Comparison of ENCODE assay signal across 8 cellular contexts in the genomic region with DNA sequence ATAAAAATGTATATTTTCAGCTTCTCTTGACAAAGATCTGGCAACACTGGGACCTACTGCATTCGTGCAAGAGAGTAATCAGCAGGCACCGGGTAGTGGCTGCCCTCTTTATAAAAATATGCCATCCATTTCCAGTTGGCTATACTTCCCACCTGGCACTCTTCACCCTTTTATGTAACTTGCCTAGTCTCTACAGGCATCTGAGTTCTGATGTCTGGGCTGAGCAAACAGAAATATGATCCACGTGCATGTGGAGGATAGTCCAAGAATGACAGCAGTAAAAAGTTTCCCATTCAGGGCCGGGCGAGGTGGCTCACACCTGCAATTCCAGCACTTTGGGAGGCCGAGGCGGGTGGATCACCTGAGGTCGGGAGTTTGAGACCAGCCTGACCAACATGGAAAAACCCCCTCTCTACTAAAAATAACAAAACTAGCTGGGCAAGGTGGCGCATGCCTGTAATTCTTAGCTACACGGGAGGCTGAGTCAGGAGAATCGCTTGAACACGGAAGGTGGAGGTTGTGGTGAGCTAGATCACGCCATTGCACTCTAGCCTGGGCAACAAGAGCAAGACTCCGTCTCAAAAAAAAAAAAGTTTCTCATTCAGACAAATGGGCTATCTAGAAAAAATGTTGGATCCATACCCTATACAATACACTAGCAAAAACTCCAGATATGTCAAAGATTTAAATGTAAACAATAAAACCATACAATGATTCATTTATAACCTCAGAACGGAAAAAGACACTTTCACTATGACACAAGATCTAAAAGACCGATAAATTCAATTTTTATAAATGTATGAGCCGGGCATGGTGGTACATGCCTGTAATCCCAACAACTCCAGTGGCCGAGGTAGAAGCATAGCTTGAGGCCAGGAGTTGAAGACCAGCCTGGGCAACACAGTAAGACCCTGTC. TPM values are rescaled to one million over a fixed set of nuclear protein-coding genes. Genes with fewer than 3 reads are reported as not detected.
DNase-seq lines count a peak whose midpoint lies in the region; ATAC-seq, FAIRE-seq and TF ChIP-seq lines count a peak whose summit lies in the region.

No MANE protein-coding gene starts in this region.

- no peak overlapping the region for H3K27ac ChIP-seq in CD4-positive, alpha-beta T cell (ENCODE audit: low read depth, low read length)
- H3K27ac ChIP-seq in keratinocyte (ENCODE audit: control insufficient read depth, insufficient read depth, low read length) (peak overlapping the region; percentile 20), uterus (no peak overlapping the region), aorta (ENCODE audit: low read depth in 1 of 2, low read length in 2 of 2) (peak overlapping the region in 1 of 2 donors; percentile 17)

- in situ Hi-C loops in KBM-7 (cut with MboI; ENCODE audit: low pct_unique_long_range_greater_than_20kb, low sequenced_read_pairs): no loop called here

- no peaks in the 10 kb centered on the region for H3K9me3 ChIP-seq in CD4-positive, alpha-beta T cell (ENCODE audit: control insufficient read depth, low read length)
- H3K9me3 ChIP-seq in keratinocyte (ENCODE audit: control insufficient read depth, low read depth, low read length) (no peaks in the 10 kb centered on the region), uterus (no peaks in the 10 kb centered on the region), aorta (ENCODE audit: control insufficient read depth, low read length) (no peaks in the 10 kb centered on the region)

- no peak for TF ChIP-seq POLR2A in uterus (IDR thresholded peaks at IDR 0.05)

- no peaks in the 10 kb centered on the region for H3K36me3 ChIP-seq in keratinocyte (ENCODE audit: control insufficient read depth in 2 of 2, extremely low read depth in 1 of 2, insufficient read depth in 2 of 2, low read length in 2 of 2)
- H3K36me3 ChIP-seq in uterus: no peaks in the 10 kb centered on the region
- H3K36me3 ChIP-seq in aorta (ENCODE audit: control insufficient read depth in 1 of 2, insufficient read depth in 2 of 2, low read length in 1 of 2): no peaks in the 10 kb centered on the region

- FAIRE-seq in keratinocyte (lab: Jason Lieb, UNC): no peak

- H3K4me1 ChIP-seq in keratinocyte (ENCODE audit: control insufficient read depth, extremely low read depth, insufficient read depth, low read length) (peaks cover 15% of the 10 kb centered on the region), uterus (peaks cover 0 to 8% of the 10 kb centered on the region in 2 donors), aorta (ENCODE audit: control insufficient read depth in 1 of 2, insufficient read depth in 2 of 2, low read length in 2 of 2) (no peaks in the 10 kb centered on the region)

- H3K79me2 ChIP-seq in keratinocyte (ENCODE audit: control insufficient read depth, insufficient read depth, low read length): peaks cover 19% of the 10 kb centered on the region

- H3K4me3 ChIP-seq in GM12865 (ENCODE audit: low read depth, low read length) (no peak overlapping the region), keratinocyte (ENCODE audit: control insufficient read depth in 2 of 3, extremely low read depth in 1 of 3, insufficient read depth in 2 of 3, low read depth in 1 of 3, low read length in 3 of 3) (no peak overlapping the region), uterus (no peak overlapping the region), aorta (ENCODE audit: low read length in 2 of 2) (no peak overlapping the region)

- peak overlapping the region; percentile 0 for H2AFZ ChIP-seq in keratinocyte (ENCODE audit: control insufficient read depth, low read length)

- peak overlapping the region; percentile 91 for H3K27ac Mint-ChIP-seq in CD4-positive, alpha-beta T cell

- H3K27me3 ChIP-seq in CD4-positive, alpha-beta T cell (ENCODE audit: control insufficient read depth, insufficient read depth, low read length): no peaks in the 10 kb centered on the region
- no peaks in the 10 kb centered on the region for H3K27me3 ChIP-seq in keratinocyte (ENCODE audit: control insufficient read depth, extremely low read depth, insufficient read depth, low read length)
- H3K27me3 ChIP-seq in uterus: no peaks in the 10 kb centered on the region
- no peaks in the 10 kb centered on the region for H3K27me3 ChIP-seq in aorta (ENCODE audit: control insufficient read depth in 1 of 2, insufficient read depth in 2 of 2, low read length in 1 of 2)

- CTCF ChIA-PET in CD4-positive, alpha-beta T cell (lab: Charles Lee): interaction anchor here (0.5 to 2.2 kb wide), 5 partner anchors 15 to 87 kb away, joined by 3 to 5 read pairs (median 3); a partner anchor contains a TSS

- no peak overlapping the region for H3K9ac ChIP-seq in keratinocyte (ENCODE audit: control insufficient read depth, extremely low read depth, insufficient read depth, low read length)

- peak in 1 of 10 experiments; percentile 1 for DNase-seq in CD4-positive, alpha-beta T cell
- peak; percentile 16 for DNase-seq in GM12865 (ENCODE audit: low read depth)
- DNase-seq in T-helper 22 cell (ENCODE audit: low read depth): peak; percentile 11
- DNase-seq in keratinocyte (ENCODE audit: low read depth, low spot score): no peak
- no peak for DNase-seq in uterus
- DNase-seq in KBM-7: no peak
- no peak for DNase-seq in aorta
- DNase-seq in NCI-H1092 treated with DMSO at 0.1 percent for 48 hours (lab: John Stamatoyannopoulos, UW): no peak

- WGBS in aorta, 2 donors: 63 to 65% methylated on average over 18 of the region's 18 CpGs

- peak overlapping the region; percentile 86 for H3K4me3 Mint-ChIP-seq in CD4-positive, alpha-beta T cell

- no peak for ATAC-seq in CD4-positive, alpha-beta T cell (ENCODE audit: poor library complexity)
- ATAC-seq in aorta (ENCODE audit: low FRiP score): no peak

- peak overlapping the region; percentile 48 for H3K4me2 ChIP-seq in keratinocyte (ENCODE audit: control insufficient read depth, extremely low read depth, insufficient read depth, low read depth, low read length)

- H3K9me3 Mint-ChIP-seq in CD4-positive, alpha-beta T cell: no peaks in the 10 kb centered on the region

- dilution Hi-C loops in keratinocyte (cut with MboI; ENCODE audit: extremely low pct_ligation_motif_present, low sequenced_read_pairs): no loop called here

- H3K9me1 ChIP-seq in keratinocyte (ENCODE audit: control insufficient read depth, extremely low read depth, insufficient read depth, low read length): no peaks in the 10 kb centered on the region

- no peak for TF ChIP-seq CTCF in CD4-positive, alpha-beta T cell (IDR thresholded peaks at IDR 0.05)
- TF ChIP-seq CTCF in GM12865 (IDR thresholded peaks at IDR 0.05; ENCODE audit: insufficient read depth, low read depth, low read length, missing control alignments) (no peak), keratinocyte (optimal IDR thresholded peaks at IDR 0.05 in 1 of 3, IDR thresholded peaks at IDR 0.05 in 1 of 3, conservative IDR thresholded peaks at IDR 0.05 in 1 of 3; ENCODE audit: extremely low read depth in 1 of 3, insufficient read depth in 2 of 3, low read length in 3 of 3) (no peak), uterus (IDR thresholded peaks at IDR 0.05) (no peak)

- H4K20me1 ChIP-seq in keratinocyte (ENCODE audit: control insufficient read depth, extremely low read depth, insufficient read depth, low read length): peaks cover 9% of the 10 kb centered on the region

- H3K36me3 Mint-ChIP-seq in CD4-positive, alpha-beta T cell (ENCODE audit: low read depth): peaks cover 7% of the 10 kb centered on the region

- peaks cover 43% of the 10 kb centered on the region for H3K4me1 Mint-ChIP-seq in CD4-positive, alpha-beta T cell (ENCODE audit: low read depth)

- intact Hi-C loops in CD4-positive, alpha-beta T cell (cut with DNase I, micrococcal nuclease): loop anchor here in 1 of 2 experiments (5.0 to 10.0 kb wide), 4 partner anchors 116 to 591 kb away; a partner anchor contains a TSS
- intact Hi-C loops in uterus (cut with DNase I; ENCODE audit: low total_unique reads) (no loop called here), aorta (cut with DNase I) (loop anchor here in 1 of 2 donors (5.0 to 10.0 kb wide), 2 partner anchors 79 to 109 kb away; a partner anchor contains a TSS)

- POLR2A ChIA-PET in CD4-positive, alpha-beta T cell (lab: Charles Lee): interaction anchor here (1.1 kb wide), 1 partner anchor 546 kb away, joined by 3 read pairs; a partner anchor contains a TSS

- H3K27me3 Mint-ChIP-seq in CD4-positive, alpha-beta T cell: no peaks in the 10 kb centered on the region

RNA-seq across cellular contexts. Expression of a gene that starts 2.2 kb away (rescaled TPM):
- 10 to 100 TPM; 53.8 to 56.7 TPM for total RNA-seq in CD4-positive, alpha-beta T cell
- polyA plus RNA-seq in keratinocyte (8.2 to 13.0 TPM (median 9.7 TPM) in 3 replicates), aorta (10 to 100 TPM; 11.7 to 14.8 TPM)
- polyA plus RNA-seq in keratinocyte (2011; ENCODE audit: low read depth): 21.1 TPM
- 6.4 and 11.9 TPM in 2 replicates for polyA plus RNA-seq in keratinocyte (2011; cell fraction: cytosol; rRNA removed)
- 13.4 and 16.0 TPM in 2 replicates for polyA plus RNA-seq in keratinocyte (2011; cell fraction: nucleus; rRNA removed)
- 7.8 and 9.7 TPM in 2 replicates for polyA plus RNA-seq in keratinocyte (2012; ENCODE audit: low replicate concordance)
- 4.0 to 21.7 TPM (median 13.3 TPM) in 3 replicates for polyA minus RNA-seq in keratinocyte
- 11.7 TPM for polyA minus RNA-seq in keratinocyte (2011; cell fraction: cytosol; rRNA and poly(A)+ RNA removed)
- polyA minus RNA-seq in keratinocyte (2011; cell fraction: nucleus; rRNA and poly(A)+ RNA removed): 16.2 and 33.3 TPM in 2 replicates
- total RNA-seq in uterus (10 to 100 TPM; 21.8 to 66.9 (median 32.8) TPM), aorta (10 to 100 TPM; 37.0 to 41.7 TPM)

Comparison
In these comparisons a context has a peak if more than half of its experiments do, and no peak if none do; other contexts are left out.
1. DNase-seq: peak in GM12865 (single experiment) and T-helper 22 cell (single experiment); none in keratinocyte (single experiment), uterus (0 of 2), KBM-7 (single experiment), aorta (0 of 2) and NCI-H1092 treated with DMSO at 0.1 percent for 48 hours (single experiment).